Comparison of ENCODE assay signal across 14 cellular contexts in genomic region chr18:48328473-48329205, GRCh38.
DNase-seq lines count a peak whose midpoint lies in the region; ATAC-seq and TF ChIP-seq lines count a peak whose summit lies in the region.
"Had no signal": no experiment of that assay in that cellular context is flagged by ENCODE, and none has a peak within 500 bp of the region (broad histone marks: within the 10 kb centered on the region; RNA-seq: fewer than 3 reads in every experiment).

No MANE protein-coding gene starts in this region.

- peaks cover 33% of the 10 kb centered on the region for H3K4me1 ChIP-seq in RWPE2 (ENCODE audit: insufficient read depth, poor library complexity, severe bottlenecking)

- H3K4me3 ChIP-seq in RWPE2 (ENCODE audit: severe bottlenecking): no peak overlapping the region
- H3K4me3 ChIP-seq in fibroblast of mammary gland (ENCODE audit: control insufficient read depth, low read depth, low read length): no peak overlapping the region

- TF ChIP-seq CTCF in RWPE2 (IDR thresholded peaks at IDR 0.05; ENCODE audit: poor library complexity, severe bottlenecking) (no peak), fibroblast of mammary gland (conservative IDR thresholded peaks at IDR 0.05; ENCODE audit: control insufficient read depth, insufficient read depth, low read depth, low read length) (no peak)

- H3K27ac ChIP-seq in RWPE2 (ENCODE audit: poor library complexity, severe bottlenecking): peak overlapping the region; percentile 8

- DNase-seq in H4 (ENCODE audit: low spot score): peak; percentile 57
- DNase-seq in RWPE2 (ENCODE audit: low spot score): no peak
- peak; percentile 80 for DNase-seq in fibroblast of mammary gland (ENCODE audit: low read depth)
- DNase-seq in renal cortical epithelial cell (ENCODE audit: low read depth): peak; percentile 96
- DNase-seq in NCI-H1105 treated with DMSO at 0.1 percent for 48 hours (lab: John Stamatoyannopoulos, UW): no peak
- no peak for DNase-seq in hepatic stellate cell (ENCODE audit: low spot score)
- no peak for DNase-seq in NCI-H1092 (lab: John Stamatoyannopoulos, UW)
- DNase-seq: activated T-cell treated with anti-CD3 and anti-CD28 coated beads, Interleukin-2, amount 50 U/mL, for 24 hours; amygdala; GF-D8; KG1; NCI-H2081; stimulated activated naive CD8-positive, alpha-beta T cell treated with anti-CD3 and anti-CD28 coated beads, Interleukin-15, Interleukin-2, amounts not matched to agents 100 U/mL and 50 U/mL, for 24 hours had no signal

- H3K27me3 ChIP-seq in RWPE2 (ENCODE audit: insufficient read depth, poor library complexity, severe bottlenecking): no peaks in the 10 kb centered on the region

- H3K9me3 ChIP-seq in RWPE2 (ENCODE audit: severe bottlenecking): no peaks in the 10 kb centered on the region

- no peaks in the 10 kb centered on the region for H3K36me3 ChIP-seq in RWPE2 (ENCODE audit: low read depth)

- ATAC-seq in RWPE2 (ENCODE audit: low read depth) (peak; percentile 22; the same call in 1 of the 3 replicates), HG02852 (IDR thresholded peaks at IDR 0.05; ENCODE audit: unreplicated experiment) (no peak)
- ATAC-seq: stimulated activated naive CD8-positive, alpha-beta T cell treated with anti-CD3 and anti-CD28 coated beads, Interleukin-15, Interleukin-2, amounts not matched to agents 100 U/mL and 50 U/mL, for 24 hours had no signal

Comparison
In these comparisons a context has a peak if more than half of its experiments do, and no peak if none do; other contexts are left out.
1. DNase-seq: peak in H4 (single experiment), fibroblast of mammary gland (single experiment) and renal cortical epithelial cell (single experiment); none in RWPE2 (single experiment), NCI-H1105 treated with DMSO at 0.1 percent for 48 hours (single experiment), hepatic stellate cell (single experiment) and NCI-H1092 (single experiment).